In the genomic region with DNA sequence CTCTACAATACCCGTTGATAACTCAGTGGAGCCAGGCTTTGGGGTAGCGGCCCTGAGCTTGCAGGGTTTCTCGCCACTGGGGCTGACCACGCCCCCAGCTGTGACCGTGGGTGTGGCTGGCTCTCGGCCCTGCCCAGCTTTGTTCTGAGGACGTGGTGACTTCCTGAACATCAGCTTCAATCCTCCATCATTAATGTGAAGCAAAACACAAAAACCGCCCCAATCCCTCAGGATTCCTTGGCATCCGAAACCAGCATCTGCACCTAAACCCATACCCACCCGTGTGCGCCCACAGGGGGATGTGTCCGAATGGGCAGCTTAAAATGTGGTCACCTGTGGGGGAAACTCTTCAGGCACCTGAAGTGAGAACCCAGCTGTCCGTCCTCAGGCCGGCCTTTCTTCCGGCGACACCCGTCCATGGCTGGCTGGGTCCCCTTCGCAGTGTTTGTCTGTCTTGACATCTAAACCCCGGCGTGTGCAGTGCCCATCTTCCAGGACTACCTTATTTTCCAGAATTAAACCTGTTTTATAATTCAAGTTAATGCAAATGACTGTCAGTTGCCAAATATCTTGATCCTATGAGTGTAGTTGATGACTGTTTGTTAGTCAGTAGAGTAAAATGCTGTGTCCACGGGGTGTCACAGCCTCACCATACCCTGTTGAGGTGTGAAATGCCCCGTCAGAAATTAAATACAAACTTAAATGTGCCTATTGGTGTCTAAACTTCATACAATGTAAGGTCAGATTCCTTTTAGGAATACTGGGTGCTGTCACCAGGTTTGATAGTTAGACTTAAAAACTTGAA, we compare ENCODE assay signal across 2 cellular contexts.
TF ChIP-seq lines count a peak whose summit lies in the region.

No MANE protein-coding gene starts in this region.

TF ChIP-seq in HEK293T, 16 proteins besides CTCF, POLR2A, EP300 and RAD21:
- TF ChIP-seq CTBP1 (IDR thresholded peaks at IDR 0.05; ENCODE audit: borderline replicate concordance) (no peak), FOXK2 (IDR thresholded peaks at IDR 0.05) (no peak), BHLHE40 (IDR thresholded peaks at IDR 0.05; ENCODE audit: borderline replicate concordance) (no peak), TARDBP (IDR thresholded peaks at IDR 0.05) (no peak), ZNF384 (IDR thresholded peaks at IDR 0.05) (no peak), ELF4 (IDR thresholded peaks at IDR 0.05) (no peak), NFRKB (IDR thresholded peaks at IDR 0.05) (no peak), FOXA1 (IDR thresholded peaks at IDR 0.05) (no peak), SP1 (IDR thresholded peaks at IDR 0.05) (no peak), L3MBTL2 (conservative IDR thresholded peaks at IDR 0.05) (no peak), ARNT (IDR thresholded peaks at IDR 0.05) (no peak), HDGF (IDR thresholded peaks at IDR 0.05; ENCODE audit: borderline replicate concordance) (no peak)

TF ChIP-seq in GM12878, 131 proteins besides CTCF, POLR2A, EP300 and RAD21:
- no peak for TF ChIP-seq ZNF207 (IDR thresholded peaks at IDR 0.05; ENCODE audit: borderline replicate concordance)
- TF ChIP-seq, protein P1, sequence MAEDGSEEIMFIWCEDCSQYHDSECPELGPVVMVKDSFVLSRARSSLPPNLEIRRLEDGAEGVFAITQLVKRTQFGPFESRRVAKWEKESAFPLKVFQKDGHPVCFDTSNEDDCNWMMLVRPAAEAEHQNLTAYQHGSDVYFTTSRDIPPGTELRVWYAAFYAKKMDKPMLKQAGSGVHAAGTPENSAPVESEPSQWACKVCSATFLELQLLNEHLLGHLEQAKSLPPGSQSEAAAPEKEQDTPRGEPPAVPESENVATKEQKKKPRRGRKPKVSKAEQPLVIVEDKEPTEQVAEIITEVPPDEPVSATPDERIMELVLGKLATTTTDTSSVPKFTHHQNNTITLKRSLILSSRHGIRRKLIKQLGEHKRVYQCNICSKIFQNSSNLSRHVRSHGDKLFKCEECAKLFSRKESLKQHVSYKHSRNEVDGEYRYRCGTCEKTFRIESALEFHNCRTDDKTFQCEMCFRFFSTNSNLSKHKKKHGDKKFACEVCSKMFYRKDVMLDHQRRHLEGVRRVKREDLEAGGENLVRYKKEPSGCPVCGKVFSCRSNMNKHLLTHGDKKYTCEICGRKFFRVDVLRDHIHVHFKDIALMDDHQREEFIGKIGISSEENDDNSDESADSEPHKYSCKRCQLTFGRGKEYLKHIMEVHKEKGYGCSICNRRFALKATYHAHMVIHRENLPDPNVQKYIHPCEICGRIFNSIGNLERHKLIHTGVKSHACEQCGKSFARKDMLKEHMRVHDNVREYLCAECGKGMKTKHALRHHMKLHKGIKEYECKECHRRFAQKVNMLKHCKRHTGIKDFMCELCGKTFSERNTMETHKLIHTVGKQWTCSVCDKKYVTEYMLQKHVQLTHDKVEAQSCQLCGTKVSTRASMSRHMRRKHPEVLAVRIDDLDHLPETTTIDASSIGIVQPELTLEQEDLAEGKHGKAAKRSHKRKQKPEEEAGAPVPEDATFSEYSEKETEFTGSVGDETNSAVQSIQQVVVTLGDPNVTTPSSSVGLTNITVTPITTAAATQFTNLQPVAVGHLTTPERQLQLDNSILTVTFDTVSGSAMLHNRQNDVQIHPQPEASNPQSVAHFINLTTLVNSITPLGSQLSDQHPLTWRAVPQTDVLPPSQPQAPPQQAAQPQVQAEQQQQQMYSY (CRISPR knock-in tag; IDR thresholded peaks at IDR 0.05) = no peak
